Comparison of ENCODE assay signal across 27 cellular contexts in the genomic region with DNA sequence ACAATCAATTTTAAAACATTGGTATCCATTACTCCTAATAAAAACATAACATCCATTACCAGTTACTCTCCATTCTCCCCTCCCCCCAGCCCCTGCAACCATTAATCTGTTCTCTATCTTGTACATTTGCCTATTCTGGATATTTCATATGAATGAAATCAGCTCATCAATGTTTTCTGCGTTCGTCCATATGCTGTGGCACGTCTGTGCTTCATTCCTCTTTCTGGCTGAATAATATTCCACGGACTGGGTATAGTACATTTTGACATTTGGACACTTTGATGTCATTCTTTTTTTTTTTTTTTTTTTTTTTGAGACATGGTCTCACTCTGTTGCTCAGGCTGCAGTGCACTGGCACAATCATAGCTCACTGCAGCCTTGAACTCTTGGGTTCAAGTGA.
"Had no signal": no experiment of that assay in that cellular context is flagged by ENCODE, and none has a peak within 500 bp of the region (broad histone marks: within the 10 kb centered on the region; RNA-seq: fewer than 3 reads in every experiment).

No MANE protein-coding gene starts in this region.

- H3K36me3 ChIP-seq: prostate gland had no signal

- H3K27ac Mint-ChIP-seq: mesothelial cell of epicardium; natural killer cell; stimulated activated naive CD8-positive, alpha-beta T cell treated with anti-CD3 and anti-CD28 coated beads, Interleukin-15, amount 100 ng/mL, for 72 hours had no signal

- H3K4me1 ChIP-seq: pancreas, prostate gland had no signal

- H3K4me3 Mint-ChIP-seq: mesothelial cell of epicardium; natural killer cell; nephron progenitor cell; stimulated activated memory B cell treated with anti-CD40 and anti-IgM and Interleukin-4, amounts not matched to agents 10 μg/mL and 1 μg/mL and 100 μg/mL, for 72 hours; stimulated activated naive CD8-positive, alpha-beta T cell treated with anti-CD3 and anti-CD28 coated beads, Interleukin-15, amount 100 ng/mL, for 72 hours had no signal

- H2AFZ ChIP-seq: hepatocyte had no signal

- H3K36me3 Mint-ChIP-seq: natural killer cell had no signal

- ATAC-seq: natural killer cell; pancreas; right cardiac atrium; sciatic nerve; stimulated activated memory B cell treated with anti-CD40 and anti-IgM and Interleukin-4, amounts not matched to agents 10 μg/mL and 1 μg/mL and 100 μg/mL, for 72 hours; stimulated activated naive CD8-positive, alpha-beta T cell treated with anti-CD3 and anti-CD28 coated beads, Interleukin-15, amount 100 ng/mL, for 72 hours had no signal

- H3K27me3 ChIP-seq: hepatocyte, pancreas, tibial nerve, upper lobe of left lung, vagina had no signal

- H3K4me3 ChIP-seq: hepatocyte, left ventricle myocardium inferior, lung, pancreas, prostate gland, skin epidermis, tibial nerve, upper lobe of left lung, vagina had no signal

- H3K27ac ChIP-seq: hepatocyte, left ventricle myocardium inferior, pancreas, prostate gland, skin epidermis, tibial nerve, upper lobe of left lung, vagina had no signal

- DNase-seq: islet precursor cell; left ventricle myocardium inferior; mesendoderm; naive B cell; natural killer cell; nephron progenitor cell; nucleus accumbens; posterior cingulate gyrus; retina; right cardiac atrium; stimulated activated CD4-positive, alpha-beta T cell treated with anti-CD3 and anti-CD28 coated beads, Interleukin-2, amount 100 ng/mL, for 48 hours; stimulated activated CD4-positive, alpha-beta T cell treated with anti-CD3 and anti-CD28 coated beads, Interleukin-4, amount 100 ng/mL, for 4 hours; stimulated activated CD8-positive, alpha-beta memory T cell treated with anti-CD3 and anti-CD28 coated beads, Interleukin-4, amount 100 ng/mL, for 48 hours; stimulated activated naive CD4-positive, alpha-beta T cell treated with Interleukin-2 at 50 U/mL for 16 hours; stimulated activated naive CD8-positive, alpha-beta T cell treated with anti-CD3 and anti-CD28 coated beads, Interleukin-15, amount 100 ng/mL, for 72 hours; substantia nigra; upper lobe of left lung had no signal

- H3K9me3 Mint-ChIP-seq: mesothelial cell of epicardium; natural killer cell; stimulated activated memory B cell treated with anti-CD40 and anti-IgM and Interleukin-4, amounts not matched to agents 10 μg/mL and 1 μg/mL and 100 μg/mL, for 72 hours; stimulated activated naive CD8-positive, alpha-beta T cell treated with anti-CD3 and anti-CD28 coated beads, Interleukin-15, amount 100 ng/mL, for 72 hours had no signal

- H3K4me2 ChIP-seq: hepatocyte had no signal

- H3K9me3 ChIP-seq: left ventricle myocardium inferior, pancreas, prostate gland, tibial nerve, vagina had no signal

- H3K27me3 Mint-ChIP-seq: naive B cell; stimulated activated memory B cell treated with anti-CD40 and anti-IgM and Interleukin-4, amounts not matched to agents 10 μg/mL and 1 μg/mL and 100 μg/mL, for 72 hours; stimulated activated naive CD8-positive, alpha-beta T cell treated with anti-CD3 and anti-CD28 coated beads, Interleukin-15, amount 100 ng/mL, for 72 hours had no signal
